ENCODE assay signal across 5 cellular contexts in genomic region chr5:109370343-109370742, GRCh38.
"Had no signal": no experiment of that assay in that cellular context is flagged by ENCODE, and none has a peak within 500 bp of the region (broad histone marks: within the 10 kb centered on the region; RNA-seq: fewer than 3 reads in every experiment).

No MANE protein-coding gene starts in this region.

- H2AFZ ChIP-seq: GM23338 had no signal

- ATAC-seq: GM23338, K562 had no signal

- H3K4me3 Mint-ChIP-seq: GM23338, H9 had no signal

- H3K4me2 ChIP-seq: GM23338 had no signal

- H3K4me3 ChIP-seq: GM23338, K562 had no signal

- H3K27ac Mint-ChIP-seq: GM23338 had no signal

- DNase-seq: H9, HCEC 1CT, IMR-90 had no signal
